ENCODE assay signal across 20 cellular contexts in the genomic region with DNA sequence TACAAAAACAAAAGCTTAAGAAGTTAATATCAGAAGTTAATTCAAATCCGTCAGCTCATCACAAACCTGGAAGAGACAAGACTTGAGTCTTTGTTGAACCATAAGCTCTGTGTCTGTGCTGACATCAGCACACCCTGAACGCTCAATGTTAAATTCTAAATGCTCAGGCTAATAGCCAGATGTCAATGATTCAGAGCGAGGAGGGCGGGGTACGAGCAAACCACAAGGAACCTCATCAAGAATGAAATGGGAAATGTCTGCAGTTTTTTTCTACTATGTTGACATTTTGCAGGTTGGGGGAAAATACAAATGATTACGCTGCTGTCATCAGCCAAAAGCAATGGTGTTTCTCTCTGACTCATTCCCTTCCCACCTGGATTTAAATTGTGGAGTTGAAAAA.
DNase-seq lines count a peak whose midpoint lies in the region; ATAC-seq and TF ChIP-seq lines count a peak whose summit lies in the region.
"Had no signal": no experiment of that assay in that cellular context is flagged by ENCODE, and none has a peak within 500 bp of the region (broad histone marks: within the 10 kb centered on the region; RNA-seq: fewer than 3 reads in every experiment).

No MANE protein-coding gene starts in this region.

- WGBS in adrenal gland, 4 donors = 81 to 86% (median 82%) methylated on average over 6 of the region's 6 CpGs

- H3K9me3 ChIP-seq in RWPE2 (ENCODE audit: severe bottlenecking) (no peaks in the 10 kb centered on the region), adrenal gland (replicated peaks in 1 of 3) (no peaks in the 10 kb centered on the region)
- H3K9me3 ChIP-seq: right atrium auricular region had no signal

- H3K36me3 ChIP-seq in RWPE2 (ENCODE audit: low read depth) = no peaks in the 10 kb centered on the region
- H3K36me3 ChIP-seq in adrenal gland (replicated peaks in 1 of 2) = no peaks in the 10 kb centered on the region
- H3K36me3 ChIP-seq: cardiac muscle cell, right atrium auricular region had no signal

- H3K4me3 ChIP-seq in AG10803 (ENCODE audit: low read length) (peak overlapping the region; percentile 10; the same call in 1 of the 2 replicates), RWPE2 (ENCODE audit: severe bottlenecking) (no peak overlapping the region), adrenal gland (no peak overlapping the region)
- H3K4me3 ChIP-seq: cardiac muscle cell, dorsolateral prefrontal cortex, right atrium auricular region had no signal

- ATAC-seq in RWPE2 (ENCODE audit: low read depth) = peak; percentile 92
- ATAC-seq in HG03097 (IDR thresholded peaks at IDR 0.05; ENCODE audit: low FRiP score, unreplicated experiment) = no peak
- ATAC-seq: activated CD8-positive, alpha-beta memory T cell treated with anti-CD3 and anti-CD28 coated beads, Interleukin-2, amount 10 ng/mL, durations not matched to agents 7 days and 5 days had no signal

- TF ChIP-seq CTCF in AG10803 (conservative IDR thresholded peaks at IDR 0.05; ENCODE audit: low read length) (no peak), RWPE2 (IDR thresholded peaks at IDR 0.05; ENCODE audit: poor library complexity, severe bottlenecking) (no peak), adrenal gland (IDR thresholded peaks at IDR 0.05) (no peak)

- H3K27me3 ChIP-seq in RWPE2 (ENCODE audit: insufficient read depth, poor library complexity, severe bottlenecking) (peaks cover 2% of the 10 kb centered on the region), adrenal gland (no peaks in the 10 kb centered on the region)
- H3K27me3 ChIP-seq: cardiac muscle cell, dorsolateral prefrontal cortex, right atrium auricular region had no signal

- TF ChIP-seq POLR2A in adrenal gland (IDR thresholded peaks at IDR 0.05) = no peak

- DNase-seq in AG10803 (ENCODE audit: low read depth) (peak; percentile 79), GM04503 (ENCODE audit: low read depth) (peak; percentile 40), RWPE2 (ENCODE audit: low spot score) (no peak), glomerular visceral epithelial cell (ENCODE audit: extremely low spot score) (peak; percentile 18), foreskin melanocyte (no peak), NCI-H226 (no peak), adrenal gland (no peak)
- DNase-seq: activated CD8-positive, alpha-beta memory T cell treated with anti-CD3 and anti-CD28 coated beads, Interleukin-2, amount 10 ng/mL, durations not matched to agents 7 days and 5 days; activated naive CD8-positive, alpha-beta T cell treated with anti-CD3 and anti-CD28 coated beads for 36 hours; CD4-positive, alpha-beta memory T cell; dorsolateral prefrontal cortex; kidney glomerular epithelial cell; NCI-H1436; NCI-H526; T-helper 1 cell had no signal

- intact Hi-C loops in adrenal gland (cut with DNase I) = no loop called here

- no peaks in the 10 kb centered on the region for H3K4me1 ChIP-seq in RWPE2 (ENCODE audit: insufficient read depth, poor library complexity, severe bottlenecking)
- H3K4me1 ChIP-seq in adrenal gland (replicated peaks in 1 of 2) = no peaks in the 10 kb centered on the region
- H3K4me1 ChIP-seq: right atrium auricular region had no signal

- H3K27ac ChIP-seq in RWPE2 (ENCODE audit: poor library complexity, severe bottlenecking) = no peak overlapping the region
- H3K27ac ChIP-seq in adrenal gland = no peak overlapping the region
- H3K27ac ChIP-seq: cardiac muscle cell, dorsolateral prefrontal cortex, epithelial cell of prostate, HL-60, right atrium auricular region had no signal

Comparison
In these comparisons a context has a peak if more than half of its experiments do, and no peak if none do; other contexts are left out.
1. DNase-seq: peak in AG10803 (single experiment), GM04503 (single experiment) and glomerular visceral epithelial cell (single experiment); none in RWPE2 (single experiment), foreskin melanocyte (single experiment), NCI-H226 (single experiment) and adrenal gland (0 of 7).